In the genomic region with DNA sequence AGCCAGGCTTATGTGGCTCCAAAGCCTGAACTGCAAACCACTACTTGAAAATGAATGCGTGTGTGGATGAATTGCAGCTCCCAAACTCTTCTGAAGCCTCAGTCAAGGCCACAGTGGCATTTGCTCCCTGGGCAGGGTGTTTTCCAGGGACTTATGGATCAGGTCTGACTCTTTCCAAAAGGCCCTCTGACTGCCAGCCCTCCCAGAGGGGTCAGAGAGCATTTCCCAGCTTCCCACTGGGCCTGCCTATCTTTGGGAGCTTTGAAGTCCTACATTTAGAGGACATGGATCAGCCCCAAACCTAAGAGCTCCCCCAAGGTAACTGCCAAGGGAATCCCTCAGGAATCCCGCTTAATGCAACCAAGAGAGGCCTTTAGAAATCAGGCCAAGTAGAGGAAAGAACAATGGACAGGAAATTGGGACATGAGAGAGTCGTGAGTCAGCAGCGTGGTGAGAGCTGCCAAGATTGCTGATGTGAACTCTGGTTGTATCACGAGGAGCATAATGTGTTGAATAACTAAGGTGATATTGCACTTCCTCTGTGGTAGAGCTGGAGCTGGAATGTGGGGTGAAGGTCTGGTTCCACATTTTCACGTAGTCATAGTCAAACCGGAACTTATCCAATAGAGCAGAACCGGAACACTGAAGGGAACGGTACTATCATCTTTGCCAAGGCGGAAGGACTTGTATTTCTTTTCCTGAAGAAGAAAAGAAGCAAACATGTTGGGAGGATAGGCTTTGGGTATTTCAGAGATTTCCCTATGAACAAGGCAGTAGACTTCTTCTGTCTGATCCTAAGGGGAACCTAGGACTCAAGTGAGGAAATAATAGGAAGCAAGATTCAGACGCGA, we compare ENCODE assay signal across 1 cellular context.
TF ChIP-seq lines count a peak whose summit lies in the region.

No MANE protein-coding gene starts in this region.

TF ChIP-seq in HepG2, 621 proteins besides CTCF, POLR2A, EP300 and RAD21 (continued from another document and continues in another):
- TF ChIP-seq TEAD2 (CRISPR knock-in tag; IDR thresholded peaks at IDR 0.05) (no peak), SKI (IDR thresholded peaks at IDR 0.05; ENCODE audit: partially characterized antibody) (peak; percentile 37), MEF2D (CRISPR knock-in tag; IDR thresholded peaks at IDR 0.05) (no peak; the same call in 1 of the 2 replicates), ZFP90 (CRISPR knock-in tag; IDR thresholded peaks at IDR 0.05; ENCODE audit: borderline replicate concordance) (peak; percentile 41; the same call in 1 of the 2 replicates), DPF2 (CRISPR knock-in tag; IDR thresholded peaks at IDR 0.05; ENCODE audit: borderline replicate concordance, low read depth) (no peak; the same call in 1 of the 2 replicates), ZNF644 (CRISPR knock-in tag; IDR thresholded peaks at IDR 0.05; ENCODE audit: low read depth) (peak; percentile 47; the same call in 1 of the 2 replicates), RFX5 (IDR thresholded peaks at IDR 0.05; ENCODE audit: low read depth, low read length) (no peak), TFE3 (CRISPR knock-in tag; IDR thresholded peaks at IDR 0.05) (peak; percentile 89), ZNF547 (CRISPR knock-in tag; IDR thresholded peaks at IDR 0.05) (no peak; the same call in 1 of the 2 replicates), ZMYM4 (CRISPR knock-in tag; IDR thresholded peaks at IDR 0.05) (no peak), HIC2 (CRISPR knock-in tag; IDR thresholded peaks at IDR 0.05; ENCODE audit: low read depth) (peak; percentile 63; the same call in 1 of the 2 replicates), FOXP1 (IDR thresholded peaks at IDR 0.05) (no peak), FOXP1 (CRISPR knock-in tag; IDR thresholded peaks at IDR 0.05) (peak; percentile 24; the same call in 1 of the 2 replicates), MEIS2 (CRISPR knock-in tag; IDR thresholded peaks at IDR 0.05) (0 out of 2 replicates have a peak, but pooled peaks have one; percentile 35), HOXA3 (CRISPR knock-in tag; IDR thresholded peaks at IDR 0.05) (0 out of 2 replicates have a peak, but pooled peaks have one; percentile 38), ERF (CRISPR knock-in tag; IDR thresholded peaks at IDR 0.05) (0 out of 2 replicates have a peak, but pooled peaks have one; percentile 55), PAXIP1 (CRISPR knock-in tag; conservative IDR thresholded peaks at IDR 0.05) (peak; percentile 78), ZNF501 (CRISPR knock-in tag; IDR thresholded peaks at IDR 0.05) (0 out of 2 replicates have a peak, but pooled peaks have one; percentile 38), ZBTB7B (CRISPR knock-in tag; IDR thresholded peaks at IDR 0.05) (peak; percentile 82), ZMYM3 (CRISPR knock-in tag; IDR thresholded peaks at IDR 0.05) (peak; percentile 56), CBFB (CRISPR knock-in tag; IDR thresholded peaks at IDR 0.05) (0 out of 2 replicates have a peak, but pooled peaks have one; percentile 26), HOXA7 (CRISPR knock-in tag; IDR thresholded peaks at IDR 0.05) (no peak), PAF1 (CRISPR knock-in tag; IDR thresholded peaks at IDR 0.05) (no peak), ZNF878 (CRISPR knock-in tag; IDR thresholded peaks at IDR 0.05) (peak; percentile 50; the same call in 1 of the 2 replicates), MIER2 (CRISPR knock-in tag; IDR thresholded peaks at IDR 0.05) (peak; percentile 55; the same call in 1 of the 2 replicates), NCOA2 (CRISPR knock-in tag; IDR thresholded peaks at IDR 0.05) (peak; percentile 79), KLF16 (CRISPR knock-in tag; IDR thresholded peaks at IDR 0.05) (peak in 1 of 2 experiments; percentile 54; a peak in 1 of 4 replicates), POGZ (CRISPR knock-in tag; IDR thresholded peaks at IDR 0.05) (peak; percentile 51; the same call in 1 of the 2 replicates), KDM2A (CRISPR knock-in tag; IDR thresholded peaks at IDR 0.05; ENCODE audit: borderline replicate concordance, low read depth) (peak; percentile 29; the same call in 1 of the 2 replicates), HNF4A (CRISPR knock-in tag; IDR thresholded peaks at IDR 0.05) (peak; percentile 85), BCL6 (CRISPR knock-in tag; IDR thresholded peaks at IDR 0.05) (peak; percentile 95), ZSCAN20 (CRISPR knock-in tag; IDR thresholded peaks at IDR 0.05; ENCODE audit: borderline replicate concordance) (peak; percentile 85; the same call in 1 of the 2 replicates), MAFK (conservative IDR thresholded peaks at IDR 0.05 in 1 of 2, IDR thresholded peaks at IDR 0.05 in 1 of 2; ENCODE audit: low read length in 2 of 2) (peak; percentile 61 to 71), ZNF350 (CRISPR knock-in tag; IDR thresholded peaks at IDR 0.05; ENCODE audit: borderline replicate concordance, low read depth) (0 out of 2 replicates have a peak, but pooled peaks have one; percentile 19), GABPA (IDR thresholded peaks at IDR 0.05; ENCODE audit: low read depth, low read length) (no peak), GABPA (CRISPR knock-in tag; IDR thresholded peaks at IDR 0.05; ENCODE audit: low read depth) (peak; percentile 56; the same call in 1 of the 2 replicates), ZNF354B (CRISPR knock-in tag; IDR thresholded peaks at IDR 0.05) (no peak), KAT8 (CRISPR knock-in tag; IDR thresholded peaks at IDR 0.05) (peak; percentile 35; the same call in 1 of the 2 replicates), GATA4 (IDR thresholded peaks at IDR 0.05; ENCODE audit: borderline replicate concordance, low read depth) (0 out of 2 replicates have a peak, but pooled peaks have one; percentile 32), FOSL2 (CRISPR knock-in tag; IDR thresholded peaks at IDR 0.05) (peak; percentile 95), RCOR2 (CRISPR knock-in tag; IDR thresholded peaks at IDR 0.05) (peak; percentile 22; the same call in 1 of the 2 replicates), PPARG (CRISPR knock-in tag; conservative IDR thresholded peaks at IDR 0.05) (peak; percentile 79), ZNF766 (CRISPR knock-in tag; IDR thresholded peaks at IDR 0.05; ENCODE audit: borderline replicate concordance) (no peak), SALL1 (CRISPR knock-in tag; IDR thresholded peaks at IDR 0.05) (peak; percentile 67), ZNF614 (CRISPR knock-in tag; IDR thresholded peaks at IDR 0.05; ENCODE audit: borderline replicate concordance) (0 out of 2 replicates have a peak, but pooled peaks have one; percentile 48), RBM22 (optimal IDR thresholded peaks at IDR 0.05; ENCODE audit: low read length) (no peak), ELF1 (CRISPR knock-in tag; IDR thresholded peaks at IDR 0.05) (peak; percentile 22; the same call in 1 of the 2 replicates), TAF1 (CRISPR knock-in tag; IDR thresholded peaks at IDR 0.05) (no peak; the same call in 1 of the 2 replicates), CREB1 (IDR thresholded peaks at IDR 0.05) (no peak), CREB1 (CRISPR knock-in tag; IDR thresholded peaks at IDR 0.05) (peak; percentile 76), SAP130 (CRISPR knock-in tag; IDR thresholded peaks at IDR 0.05; ENCODE audit: low read depth) (peak; percentile 65), MAFG (CRISPR knock-in tag; IDR thresholded peaks at IDR 0.05) (0 out of 2 replicates have a peak, but pooled peaks have one; percentile 31), ZFX (CRISPR knock-in tag; IDR thresholded peaks at IDR 0.05; ENCODE audit: low read depth) (peak; percentile 61), NR2F2 (IDR thresholded peaks at IDR 0.05; ENCODE audit: borderline replicate concordance, low read depth) (no peak), SOX5 (CRISPR knock-in tag; IDR thresholded peaks at IDR 0.05; ENCODE audit: borderline replicate concordance) (peak; percentile 89; the same call in 1 of the 2 replicates), HDAC2 (CRISPR knock-in tag; IDR thresholded peaks at IDR 0.05) (peak; percentile 73; the same call in 1 of the 2 replicates), PHF21A (CRISPR knock-in tag; IDR thresholded peaks at IDR 0.05) (peak; percentile 89), ZNF205 (CRISPR knock-in tag; IDR thresholded peaks at IDR 0.05) (peak; percentile 69; the same call in 1 of the 2 replicates), RXRA (CRISPR knock-in tag; IDR thresholded peaks at IDR 0.05) (peak; percentile 86)
- TF ChIP-seq, protein P1, sequence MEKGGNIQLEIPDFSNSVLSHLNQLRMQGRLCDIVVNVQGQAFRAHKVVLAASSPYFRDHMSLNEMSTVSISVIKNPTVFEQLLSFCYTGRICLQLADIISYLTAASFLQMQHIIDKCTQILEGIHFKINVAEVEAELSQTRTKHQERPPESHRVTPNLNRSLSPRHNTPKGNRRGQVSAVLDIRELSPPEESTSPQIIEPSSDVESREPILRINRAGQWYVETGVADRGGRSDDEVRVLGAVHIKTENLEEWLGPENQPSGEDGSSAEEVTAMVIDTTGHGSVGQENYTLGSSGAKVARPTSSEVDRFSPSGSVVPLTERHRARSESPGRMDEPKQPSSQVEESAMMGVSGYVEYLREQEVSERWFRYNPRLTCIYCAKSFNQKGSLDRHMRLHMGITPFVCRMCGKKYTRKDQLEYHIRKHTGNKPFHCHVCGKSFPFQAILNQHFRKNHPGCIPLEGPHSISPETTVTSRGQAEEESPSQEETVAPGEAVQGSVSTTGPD (CRISPR knock-in tag; IDR thresholded peaks at IDR 0.05) = no peak
- TF ChIP-seq, protein P2, sequence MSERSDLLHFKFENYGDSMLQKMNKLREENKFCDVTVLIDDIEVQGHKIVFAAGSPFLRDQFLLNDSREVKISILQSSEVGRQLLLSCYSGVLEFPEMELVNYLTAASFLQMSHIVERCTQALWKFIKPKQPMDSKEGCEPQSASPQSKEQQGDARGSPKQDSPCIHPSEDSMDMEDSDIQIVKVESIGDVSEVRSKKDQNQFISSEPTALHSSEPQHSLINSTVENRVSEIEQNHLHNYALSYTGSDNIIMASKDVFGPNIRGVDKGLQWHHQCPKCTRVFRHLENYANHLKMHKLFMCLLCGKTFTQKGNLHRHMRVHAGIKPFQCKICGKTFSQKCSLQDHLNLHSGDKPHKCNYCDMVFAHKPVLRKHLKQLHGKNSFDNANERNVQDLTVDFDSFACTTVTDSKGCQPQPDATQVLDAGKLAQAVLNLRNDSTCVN (CRISPR knock-in tag; IDR thresholded peaks at IDR 0.05; ENCODE audit: borderline replicate concordance) = 0 out of 2 replicates have a peak, but pooled peaks have one; percentile 16
- TF ChIP-seq, protein P3, sequence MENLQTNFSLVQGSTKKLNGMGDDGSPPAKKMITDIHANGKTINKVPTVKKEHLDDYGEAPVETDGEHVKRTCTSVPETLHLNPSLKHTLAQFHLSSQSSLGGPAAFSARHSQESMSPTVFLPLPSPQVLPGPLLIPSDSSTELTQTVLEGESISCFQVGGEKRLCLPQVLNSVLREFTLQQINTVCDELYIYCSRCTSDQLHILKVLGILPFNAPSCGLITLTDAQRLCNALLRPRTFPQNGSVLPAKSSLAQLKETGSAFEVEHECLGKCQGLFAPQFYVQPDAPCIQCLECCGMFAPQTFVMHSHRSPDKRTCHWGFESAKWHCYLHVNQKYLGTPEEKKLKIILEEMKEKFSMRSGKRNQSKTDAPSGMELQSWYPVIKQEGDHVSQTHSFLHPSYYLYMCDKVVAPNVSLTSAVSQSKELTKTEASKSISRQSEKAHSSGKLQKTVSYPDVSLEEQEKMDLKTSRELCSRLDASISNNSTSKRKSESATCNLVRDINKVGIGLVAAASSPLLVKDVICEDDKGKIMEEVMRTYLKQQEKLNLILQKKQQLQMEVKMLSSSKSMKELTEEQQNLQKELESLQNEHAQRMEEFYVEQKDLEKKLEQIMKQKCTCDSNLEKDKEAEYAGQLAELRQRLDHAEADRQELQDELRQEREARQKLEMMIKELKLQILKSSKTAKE (CRISPR knock-in tag; IDR thresholded peaks at IDR 0.05; ENCODE audit: borderline replicate concordance) = peak; percentile 81
